ENCODE assay signal across 8 cellular contexts in the genomic region with DNA sequence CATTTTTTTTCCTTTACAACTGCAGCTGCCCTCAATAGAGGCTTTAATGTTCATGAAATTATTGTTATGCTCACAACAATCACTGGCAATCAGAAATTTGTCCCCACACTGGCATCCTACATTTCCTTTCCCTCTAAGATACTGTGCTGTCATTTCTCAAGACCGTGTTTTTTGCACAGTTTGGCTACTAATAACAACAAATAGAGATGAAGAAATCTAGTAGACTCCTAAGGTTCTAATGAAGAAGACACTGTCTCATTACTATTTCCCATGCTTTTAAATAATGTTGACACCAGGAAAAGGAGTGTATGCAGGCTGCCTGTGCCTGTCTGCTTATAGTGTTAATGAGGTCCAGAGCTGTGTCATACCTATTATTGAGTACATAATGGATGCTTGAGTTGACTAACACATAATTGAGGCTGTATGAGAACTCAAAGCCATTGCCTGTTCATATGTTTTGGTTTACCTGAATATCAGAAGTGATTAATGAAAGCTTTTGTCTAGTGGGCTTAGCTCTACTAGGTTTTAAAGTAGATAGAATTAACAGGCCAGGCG. TPM values are rescaled to one million over a fixed set of nuclear protein-coding genes. Genes with fewer than 3 reads are reported as not detected.
DNase-seq lines count a peak whose midpoint lies in the region; ATAC-seq, FAIRE-seq and TF ChIP-seq lines count a peak whose summit lies in the region.

No MANE protein-coding gene starts in this region.

- DNase-seq in A673 (ENCODE audit: low spot score) (no peak), HL-60 (ENCODE audit: low read depth in 1 of 2, low spot score in 1 of 2) (no peak), GM12878 (ENCODE audit: low read depth, low spot score) (no peak), mesothelial cell of epicardium (ENCODE audit: low spot score in 2 of 2, unreplicated experiment in 2 of 2) (no peak), NCI-H1436 (lab: John Stamatoyannopoulos, UW) (no peak), NCI-H345 treated with DMSO at 0.1 percent for 48 hours (lab: John Stamatoyannopoulos, UW; ENCODE audit: unreplicated experiment) (no peak)

- H2AFZ ChIP-seq in GM12878 (ENCODE audit: control insufficient read depth, low read depth, low read length), result peak overlapping the region; percentile 99

- in situ Hi-C loops in GM12878 (cut with MboI), result no loop called here

- H3K36me3 Mint-ChIP-seq in mesothelial cell of epicardium, result peaks cover 2% of the 10 kb centered on the region

- H3K27ac Mint-ChIP-seq in mesothelial cell of epicardium, result peak overlapping the region; percentile 94

- SMC1A ChIA-PET in GM12878 (lab: Charles Lee; ENCODE audit: uncharacterized antibody, unreplicated experiment), result interaction anchor here (0.6 to 1.3 kb wide), 3 partner anchors 12 to 319 kb away, joined by 3 to 4 read pairs (median 4); no protein-coding TSS in a partner anchor

- no peak for FAIRE-seq in GM12878 (lab: Jason Lieb, UNC)

- TF ChIP-seq RAD21 in GM12878 (IDR thresholded peaks at IDR 0.05; ENCODE audit: insufficient read depth, low read depth, low read length), result no peak

- H3K9ac ChIP-seq in GM12878 (ENCODE audit: control insufficient read depth, insufficient read depth, low read length), result peak overlapping the region; percentile 95; the same call in 1 of the 2 replicates

- TF ChIP-seq CTCF in A673 (conservative IDR thresholded peaks at IDR 0.05; ENCODE audit: low read depth, low read length) (no peak), HL-60 (IDR thresholded peaks at IDR 0.05; ENCODE audit: insufficient read depth, low read length) (no peak), GM12878 (IDR thresholded peaks at IDR 0.05 in 2 of 3, conservative IDR thresholded peaks at IDR 0.05 in 1 of 3; ENCODE audit: control insufficient read depth in 2 of 3, extremely low read depth in 1 of 3, insufficient read depth in 1 of 3, low read depth in 3 of 3, low read length in 3 of 3) (no peak), mesothelial cell of epicardium (IDR thresholded peaks at IDR 0.05; ENCODE audit: unreplicated experiment) (no peak)

- peaks cover 34% of the 10 kb centered on the region for H3K79me2 ChIP-seq in GM12878 (ENCODE audit: control insufficient read depth, insufficient read depth, low read length)

- H4K20me1 ChIP-seq in GM12878 (ENCODE audit: control insufficient read depth, insufficient read depth), result no peaks in the 10 kb centered on the region

- ATAC-seq in GM12878 (no peak), HG02852 (IDR thresholded peaks at IDR 0.05; ENCODE audit: unreplicated experiment) (no peak), HG03432 (IDR thresholded peaks at IDR 0.05; ENCODE audit: unreplicated experiment) (no peak)

- peaks cover 8% of the 10 kb centered on the region for H3K9me3 Mint-ChIP-seq in mesothelial cell of epicardium

- no peaks in the 10 kb centered on the region for H3K27me3 Mint-ChIP-seq in mesothelial cell of epicardium (ENCODE audit: low read depth)

- TF ChIP-seq POLR2A in GM12878 (IDR thresholded peaks at IDR 0.05; ENCODE audit: low read depth, low read length), result no peak

- TF ChIP-seq EP300 in GM12878 (IDR thresholded peaks at IDR 0.05; ENCODE audit: borderline replicate concordance in 1 of 2, control insufficient read depth in 1 of 2, low read depth in 2 of 2, low read length in 2 of 2), result 0 out of 4 replicates have a peak, but pooled peaks of 1 of the 2 experiments have one; percentile 1

- WGBS in GM12878 (ENCODE audit: insufficient coverage, insufficient replicate concordance, low lambda C conversion rate, missing lambda C conversion rate), result 36% methylated on average over 2 of the region's 2 CpGs

- H3K36me3 ChIP-seq in A673 (ENCODE audit: insufficient read depth, low read length, poor library complexity, severe bottlenecking), result peaks cover 6% of the 10 kb centered on the region
- peaks cover 0 to 2% of the 10 kb centered on the region in 2 experiments; a peak in 2 of 4 replicates for H3K36me3 ChIP-seq in GM12878 (ENCODE audit: control insufficient read depth in 2 of 2, insufficient read depth in 2 of 2, low read length in 1 of 2)

- RAD21 ChIA-PET in GM12878 (lab: Charles Lee; ENCODE audit: unreplicated experiment), result interaction anchor here (0.6 to 1.7 kb wide), 2 partner anchors 14 to 65 kb away, joined by 5 read pairs; a partner anchor contains a TSS

- H3K4me3 Mint-ChIP-seq in mesothelial cell of epicardium, result peak overlapping the region; percentile 87

- H3K4me1 ChIP-seq in A673 (ENCODE audit: insufficient read depth, low read length, poor library complexity, severe bottlenecking) (peaks cover 7% of the 10 kb centered on the region), GM12878 (ENCODE audit: control insufficient read depth, insufficient read depth, low read length) (peaks cover 7% of the 10 kb centered on the region)

- POLR2A ChIA-PET in A673 (lab: Charles Lee; ENCODE audit: low non-redundant PET) (no interaction called here), GM12878 (lab: Charles Lee) (interaction anchor here (4.2 kb wide), 1 partner anchor 13 kb away, joined by 21 read pairs; no protein-coding TSS in a partner anchor)

- BruUV-seq in A673 (replicated peaks; lab: Mats Ljungman, UMichigan) (no TSS peak), GM12878 (replicated peaks; lab: Mats Ljungman, UMichigan) (no TSS peak)

- no peaks in the 10 kb centered on the region for H3K27me3 ChIP-seq in A673 (replicated peaks; ENCODE audit: insufficient read depth, low read depth, low read length, poor library complexity)
- no peaks in the 10 kb centered on the region for H3K27me3 ChIP-seq in HL-60 (ENCODE audit: insufficient read depth, poor library complexity, severe bottlenecking)
- no peaks in the 10 kb centered on the region for H3K27me3 ChIP-seq in GM12878 (replicated peaks in 1 of 2; ENCODE audit: control insufficient read depth in 2 of 2, insufficient read depth in 2 of 2, low read length in 1 of 2)

- peak overlapping the region; percentile 99 for H3K4me2 ChIP-seq in GM12878 (ENCODE audit: control insufficient read depth, insufficient read depth)

- peaks cover 16% of the 10 kb centered on the region for H3K4me1 Mint-ChIP-seq in mesothelial cell of epicardium

- intact Hi-C loops in A673 (cut with micrococcal nuclease; ENCODE audit: unreplicated experiment) (no loop called here), GM12878 (cut with micrococcal nuclease; ENCODE audit: unreplicated experiment) (loop anchor here (1.0 to 2.0 kb wide), 2 partner anchors 474 to 484 kb away; no protein-coding TSS in a partner anchor)

- peaks cover 6% of the 10 kb centered on the region for H3K9me3 ChIP-seq in A673 (ENCODE audit: low read depth, low read length, poor library complexity, severe bottlenecking)
- no peaks in the 10 kb centered on the region for H3K9me3 ChIP-seq in GM12878 (replicated peaks; ENCODE audit: control insufficient read depth, insufficient read depth, low read length)

- CTCF ChIA-PET in A673 (lab: Charles Lee) (no interaction called here), GM12878 (lab: Yijun Ruan, JAX) (interaction anchor here (0.9 to 1.6 kb wide), 4 partner anchors 10 to 475 kb away, joined by 3 to 11 read pairs (median 6); a partner anchor contains a TSS)

- H3K4me3 ChIP-seq in A673 (ENCODE audit: low read depth, low read length, poor library complexity, severe bottlenecking) (peak overlapping the region; percentile 91), HL-60 (replicated peaks; ENCODE audit: insufficient read depth, low read length) (peak overlapping the region; percentile 63; the same call in 1 of the 2 replicates), GM12878 (peak overlapping the region; percentile 82)

- H3K27ac ChIP-seq in A673 (ENCODE audit: low read depth, low read length, poor library complexity, severe bottlenecking) (no peak overlapping the region), HL-60 (replicated peaks) (peak overlapping the region; percentile 96), GM12878 (ENCODE audit: control insufficient read depth, insufficient read depth) (peak overlapping the region; percentile 96)

TF ChIP-seq in GM12878, 131 proteins besides CTCF, POLR2A, EP300 and RAD21:
- no peak for TF ChIP-seq BHLHE40 (IDR thresholded peaks at IDR 0.05; ENCODE audit: borderline replicate concordance in 1 of 2, low read depth in 2 of 2, low read length in 1 of 2)
- no peak for TF ChIP-seq NRF1 (conservative IDR thresholded peaks at IDR 0.05; ENCODE audit: low read depth, low read length)
- TF ChIP-seq PAX8 (IDR thresholded peaks at IDR 0.05), result 0 out of 2 replicates have a peak, but pooled peaks have one; percentile 17
- no peak for TF ChIP-seq ZSCAN29 (IDR thresholded peaks at IDR 0.05)
- TF ChIP-seq STAT3 (IDR thresholded peaks at IDR 0.05; ENCODE audit: low read depth, low read length), result 0 out of 2 replicates have a peak, but pooled peaks have one; percentile 4
- no peak for TF ChIP-seq ZZZ3 (IDR thresholded peaks at IDR 0.05; ENCODE audit: control insufficient read depth, insufficient read length, low read depth)
- 0 out of 2 replicates have a peak, but pooled peaks have one; percentile 4 for TF ChIP-seq PML (IDR thresholded peaks at IDR 0.05; ENCODE audit: low read length)

RNA-seq across cellular contexts. Expression of a gene that starts 1.5 kb away (rescaled TPM):
- 154 and 179 TPM in 2 replicates for total RNA-seq in A673 (2021)
- 103 and 122 TPM in 2 replicates for total RNA-seq in GM12878 (2013; cell fraction: nucleolus; rRNA removed)
- total RNA-seq in GM12878 (2014; rRNA removed), result 110 and 150 TPM in 2 replicates
- 247 and 272 TPM in 2 replicates for total RNA-seq in GM12878 (2014; rRNA removed; fragmentation: Illumina TruSeq; extraction: Trizol)
- total RNA-seq in GM12878 (2021), result 104 and 119 TPM in 2 replicates
- 20.4 TPM for polyA plus RNA-seq in GM12878 (2011; ENCODE audit: low read depth)
- polyA plus RNA-seq in GM12878 (2011; rRNA removed), result 158 and 229 TPM in 2 replicates
- 50.1 and 63.6 TPM in 2 replicates for polyA plus RNA-seq in GM12878 (2011; cell fraction: cytosol; rRNA removed)
- polyA plus RNA-seq in GM12878 (2011; cell fraction: nucleus; rRNA removed), result 42.9 and 79.1 TPM in 2 replicates
- polyA plus RNA-seq in GM12878 (2012), result 43.7 and 54.1 TPM in 2 replicates
- 145 and 213 TPM in 2 replicates for polyA plus RNA-seq in GM12878 (2014; fragmentation: Illumina TruSeq; extraction: Trizol)
- polyA plus RNA-seq in GM12878 (2014; fragmentation: Nextera tagmentation; extraction: Ambion mirVana), result 100 to 1,000 TPM; 167 to 372 TPM
- 95.5 and 104 TPM in 2 replicates for polyA plus RNA-seq in GM12878 (2014; rRNA removed)
- polyA plus RNA-seq in GM12878 (2016; fragmentation: Nextera tagmentation; extraction: Ambion mirVana), result 100 to 1,000 TPM; 182 to 195 TPM
- 51.8 and 107 TPM in 2 replicates for polyA minus RNA-seq in GM12878 (2011; rRNA and poly(A)+ RNA removed)
- polyA minus RNA-seq in GM12878 (2011; cell fraction: cytosol; rRNA and poly(A)+ RNA removed), result 47.4 and 54.5 TPM in 2 replicates
- 34.3 and 75.1 TPM in 2 replicates for polyA minus RNA-seq in GM12878 (2011; cell fraction: nucleus; rRNA and poly(A)+ RNA removed)
- 87.9 to 90.6 TPM (median 88.4 TPM) in 3 replicates for total RNA-seq in mesothelial cell of epicardium
